In the genomic region with DNA sequence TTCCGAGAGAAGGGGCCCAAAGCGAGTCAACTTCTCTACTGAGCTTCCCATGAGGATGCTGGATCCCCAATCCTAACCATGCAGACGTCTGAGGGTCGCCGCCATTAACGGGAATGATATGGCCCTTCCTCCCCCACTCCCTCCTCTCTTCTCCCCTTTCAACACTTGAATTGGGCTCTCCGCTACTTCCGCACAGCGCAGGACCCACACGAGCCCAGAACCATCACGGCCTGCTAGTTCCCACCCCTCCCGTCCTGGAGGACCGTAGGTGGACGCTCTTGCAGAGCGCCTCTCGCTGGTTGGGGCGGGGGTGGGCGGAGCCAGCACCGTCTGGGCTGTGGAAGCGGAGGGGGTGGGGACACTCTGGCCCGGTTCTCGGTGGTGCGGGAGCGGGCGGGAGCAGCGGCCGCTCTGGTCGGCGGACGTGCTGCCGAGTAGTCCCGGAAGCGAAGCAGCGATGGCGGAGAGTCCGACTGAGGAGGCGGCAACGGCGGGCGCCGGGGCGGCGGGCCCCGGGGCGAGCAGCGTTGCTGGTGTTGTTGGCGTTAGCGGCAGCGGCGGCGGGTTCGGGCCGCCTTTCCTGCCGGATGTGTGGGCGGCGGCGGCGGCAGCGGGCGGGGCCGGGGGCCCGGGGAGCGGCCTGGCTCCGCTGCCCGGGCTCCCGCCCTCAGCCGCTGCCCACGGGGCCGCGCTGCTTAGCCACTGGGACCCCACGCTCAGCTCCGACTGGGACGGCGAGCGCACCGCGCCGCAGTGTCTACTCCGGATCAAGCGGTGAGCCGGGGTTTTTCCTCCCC, we compare ENCODE assay signal across 8 cellular contexts. TPM values are rescaled to one million over a fixed set of nuclear protein-coding genes. Genes with fewer than 3 reads are reported as not detected.
A peak's percentile ranks its signal among the peaks of the same experiment; 100 is the strongest.
DNase-seq lines count a peak whose midpoint lies in the region; ATAC-seq, FAIRE-seq and TF ChIP-seq lines count a peak whose summit lies in the region.

A gene (plus strand): TSS at position 361 of the 797 bp plus-strand sequence. CDS start 97 bp downstream, at position 458.

- peak within 1 kb of the TSS; percentile 70 to 90 (median 87) for H3K27ac ChIP-seq in pancreas
- H3K27ac ChIP-seq in tibial artery: peak within 1 kb of the TSS; percentile 82 to 91

- peak; percentile 73 for ATAC-seq in HG02623 (IDR thresholded peaks at IDR 0.05; ENCODE audit: unreplicated experiment)
- peak; percentile 98 for ATAC-seq in Right ventricle myocardium inferior
- ATAC-seq in pancreas: peak; percentile 96 to 98 (median 98)

- H3K9me3 ChIP-seq in pancreas: no peaks in the 10 kb centered on the region
- H3K9me3 ChIP-seq in tibial artery: no peaks in the 10 kb centered on the region

- WGBS in pancreas, 2 donors: 0 to 1% methylated on average over 40 to 81 of the region's 81 CpGs

- intact Hi-C loops in Right ventricle myocardium inferior (cut with DNase I) (loop anchor here (1.0 to 5.0 kb wide), 2 partner anchors 16 to 34 kb away; a partner anchor contains a TSS), pancreas (cut with DNase I) (no loop called here), tibial artery (cut with DNase I; ENCODE audit: low total_unique reads) (no loop called here)

- H3K36me3 Mint-ChIP-seq in activated naive CD8-positive, alpha-beta T cell treated with anti-CD3 and anti-CD28 coated beads for 36 hours: peaks cover 33% of the 10 kb centered on the region

- no peak for TF ChIP-seq CTCF in GM12864 (IDR thresholded peaks at IDR 0.05; ENCODE audit: low read depth, low read length, missing control alignments)
- no peak for TF ChIP-seq CTCF in pancreas (IDR thresholded peaks at IDR 0.05)
- TF ChIP-seq CTCF in tibial artery (IDR thresholded peaks at IDR 0.05): peak in 1 of 2 experiments; percentile 4

- H3K4me3 ChIP-seq in GM12864 (ENCODE audit: low read depth, low read length): peak within 1 kb of the TSS; percentile 77
- H3K4me3 ChIP-seq in pancreas: peak within 1 kb of the TSS; percentile 78 to 97 (median 85)
- peak within 1 kb of the TSS; percentile 80 to 92 for H3K4me3 ChIP-seq in tibial artery

- no peaks in the 10 kb centered on the region for H3K27me3 Mint-ChIP-seq in activated naive CD8-positive, alpha-beta T cell treated with anti-CD3 and anti-CD28 coated beads for 36 hours

- H3K27ac Mint-ChIP-seq in activated naive CD8-positive, alpha-beta T cell treated with anti-CD3 and anti-CD28 coated beads for 36 hours: peak within 1 kb of the TSS; percentile 95

- H3K9me3 Mint-ChIP-seq in activated naive CD8-positive, alpha-beta T cell treated with anti-CD3 and anti-CD28 coated beads for 36 hours: no peaks in the 10 kb centered on the region

- H3K4me1 ChIP-seq in pancreas (peaks cover 3 to 25% (median 7%) of the 10 kb centered on the region in 3 donors), tibial artery (peaks cover 0 to 35% (median 29%) of the 10 kb centered on the region in 4 donors)

- FAIRE-seq in pancreas (lab: Jason Lieb, UNC): no peak

- peak within 1 kb of the TSS; percentile 94 for H3K4me3 Mint-ChIP-seq in activated naive CD8-positive, alpha-beta T cell treated with anti-CD3 and anti-CD28 coated beads for 36 hours

- no peaks in the 10 kb centered on the region for H3K36me3 ChIP-seq in pancreas
- peaks cover 4 to 29% (median 8%) of the 10 kb centered on the region in 3 donors for H3K36me3 ChIP-seq in tibial artery

- no peaks in the 10 kb centered on the region for H3K27me3 ChIP-seq in pancreas
- no peaks in the 10 kb centered on the region for H3K27me3 ChIP-seq in tibial artery

- peaks cover 48% of the 10 kb centered on the region for H3K4me1 Mint-ChIP-seq in activated naive CD8-positive, alpha-beta T cell treated with anti-CD3 and anti-CD28 coated beads for 36 hours

- DNase-seq in GM12864 (ENCODE audit: low read depth) (peak; percentile 91), NCI-H1105 (lab: John Stamatoyannopoulos, UW) (peak; percentile 89), SKM-1 treated with dmso at 0.1 percent for 144 hours (lab: John Stamatoyannopoulos, UW; ENCODE audit: unreplicated experiment) (peak; percentile 72), Right ventricle myocardium inferior (ENCODE audit: missing footprints) (peak; percentile 95), pancreas (peak; percentile 91 to 97 (median 93)), tibial artery (peak; percentile 94 to 97)
- peak; percentile 85 for DNase-seq in activated naive CD8-positive, alpha-beta T cell treated with anti-CD3 and anti-CD28 coated beads for 36 hours

RNA-seq across cellular contexts. Expression of the gene that starts here (rescaled TPM):
- 10 to 100 TPM; 80.4 to 81.2 TPM for total RNA-seq in activated naive CD8-positive, alpha-beta T cell treated with anti-CD3 and anti-CD28 coated beads for 36 hours
- total RNA-seq in Right ventricle myocardium inferior (37.4 TPM), pancreas (10 to 100 TPM; 20.1 to 52.5 (median 23.7) TPM)
- 10 to 100 TPM; 22.0 to 32.5 TPM for polyA plus RNA-seq in pancreas

Comparison
In these comparisons a context has a peak if more than half of its experiments do, and no peak if none do; other contexts are left out.
1. Peak in every context shown above with its lines: DNase-seq, ATAC-seq, H3K4me3 ChIP-seq and H3K27ac ChIP-seq.